16 cellular contexts compared by ENCODE assay signal in the genomic region with DNA sequence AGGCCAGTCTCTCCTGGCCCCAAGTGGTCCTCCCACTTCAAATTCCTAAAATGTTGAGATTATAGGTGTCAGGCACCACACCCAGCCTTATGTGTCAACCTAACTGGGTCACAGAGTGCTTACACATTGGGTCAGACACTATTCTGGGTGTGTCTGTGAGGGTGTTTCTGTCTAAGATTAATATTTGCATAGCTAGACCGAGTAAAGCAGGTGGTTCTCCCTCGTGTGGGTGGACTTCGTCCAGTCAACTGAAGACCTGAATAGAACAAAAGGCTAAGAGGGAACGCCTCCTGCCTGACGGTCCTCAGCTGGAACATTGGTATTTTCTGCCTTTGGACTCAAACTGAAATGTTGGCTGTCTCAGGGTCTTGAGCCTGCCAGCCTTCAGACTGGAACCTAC. TPM values are rescaled to one million over a fixed set of nuclear protein-coding genes. Genes with fewer than 3 reads are reported as not detected.
A peak's percentile ranks its signal among the peaks of the same experiment; 100 is the strongest.
DNase-seq lines count a peak whose midpoint lies in the region; ATAC-seq and TF ChIP-seq lines count a peak whose summit lies in the region.
"Had no signal": no experiment of that assay in that cellular context is flagged by ENCODE, and none has a peak within 500 bp of the region (broad histone marks: within the 10 kb centered on the region; RNA-seq: fewer than 3 reads in every experiment).

No MANE protein-coding gene starts in this region.

- in situ Hi-C loops in gastrocnemius medialis (cut with MboI; ENCODE audit: low sequenced_read_pairs in 4 of 4), result loop anchor here in 1 of 4 donors (25.0 kb wide), 1 partner anchor 578 kb away; the partner anchor contains the start of gene SFTPD

- H3K4me3 ChIP-seq in epithelial cell of esophagus (ENCODE audit: low read length) (no peak overlapping the region), gastrocnemius medialis (no peak overlapping the region), thyroid gland (replicated peaks in 1 of 3) (no peak overlapping the region)

- H3K36me3 ChIP-seq in gastrocnemius medialis, result peaks cover 0 to 10% of the 10 kb centered on the region in 2 donors
- H3K36me3 ChIP-seq in thyroid gland, result peaks cover 5 to 6% of the 10 kb centered on the region in 2 donors

- WGBS in thyroid gland, 2 donors, result 84 to 87% methylated on average over 5 of the region's 5 CpGs

- TF ChIP-seq POLR2A in gastrocnemius medialis (IDR thresholded peaks at IDR 0.05) (no peak), thyroid gland (IDR thresholded peaks at IDR 0.05) (no peak)

- H3K27ac ChIP-seq in gastrocnemius medialis, result peak overlapping the region; percentile 42 to 69 (median 57)
- H3K27ac ChIP-seq in thyroid gland, result no peak overlapping the region
- H3K27ac ChIP-seq: brain microvascular endothelial cell had no signal

- ATAC-seq in GM18909 (IDR thresholded peaks at IDR 0.05; ENCODE audit: poor library complexity, unreplicated experiment) (peak; percentile 54), HG02885 (IDR thresholded peaks at IDR 0.05; ENCODE audit: poor library complexity, unreplicated experiment) (peak; percentile 83), gastrocnemius medialis (peak; percentile 94)
- ATAC-seq: naive thymus-derived CD4-positive, alpha-beta T cell had no signal

- H3K27me3 ChIP-seq in gastrocnemius medialis (no peaks in the 10 kb centered on the region), thyroid gland (no peaks in the 10 kb centered on the region)
- H3K27me3 ChIP-seq: brain microvascular endothelial cell had no signal

- H3K9me3 ChIP-seq in gastrocnemius medialis, result no peaks in the 10 kb centered on the region
- H3K9me3 ChIP-seq in thyroid gland, result no peaks in the 10 kb centered on the region

- DNase-seq in epithelial cell of esophagus (ENCODE audit: low read depth), result peak; percentile 47
- DNase-seq in gastrocnemius medialis, result peak in 1 of 2 donors; percentile 56
- no peak for DNase-seq in thyroid gland
- DNase-seq in NCI-H2196 (lab: John Stamatoyannopoulos, UW; ENCODE audit: unreplicated experiment), result no peak
- DNase-seq in Ammon's horn (ENCODE audit: low spot score), result no peak
- DNase-seq in NCI-H2227 treated with DMSO at 0.1 percent for 48 hours (lab: John Stamatoyannopoulos, UW), result no peak
- DNase-seq: activated CD8-positive, alpha-beta memory T cell treated with anti-CD3 and anti-CD28 coated beads for 24 hours; activated naive CD4-positive, alpha-beta T cell treated with Interleukin-2 at 50 U/mL for 16 hours; brain microvascular endothelial cell; CD4-positive, CD25-positive, alpha-beta regulatory T cell; NCI-H1417; NK-92 treated with Interleukin-12 subunit alpha and Interleukin-12 subunit beta, amount 100 ng/mL, for 24 hours; substantia nigra had no signal

- intact Hi-C loops in gastrocnemius medialis (cut with DNase I; ENCODE audit: low total_unique reads) (no loop called here), thyroid gland (cut with DNase I) (no loop called here)

- H3K4me1 ChIP-seq in gastrocnemius medialis (peaks cover 10 to 13% of the 10 kb centered on the region in 2 donors), thyroid gland (no peaks in the 10 kb centered on the region)

- TF ChIP-seq CTCF in epithelial cell of esophagus (IDR thresholded peaks at IDR 0.05; ENCODE audit: insufficient read depth, low read depth, low read length, missing control alignments) (no peak), gastrocnemius medialis (IDR thresholded peaks at IDR 0.05 in 4 of 5, conservative IDR thresholded peaks at IDR 0.05 in 1 of 5) (no peak), thyroid gland (IDR thresholded peaks at IDR 0.05) (no peak)

RNA-seq across cellular contexts. Expression of gene PPIF, which starts 11.5 kb away (rescaled TPM):
- total RNA-seq in gastrocnemius medialis, result 10 to 100 TPM; 39.1 to 82.1 (median 67.9) TPM
- 10 to 100 TPM; 31.4 to 70.1 (median 52.3) TPM for total RNA-seq in thyroid gland

Comparison
In these comparisons a context has a peak if more than half of its experiments do, and no peak if none do; other contexts are left out.
1. H3K27ac ChIP-seq: peak in gastrocnemius medialis (4 of 4); none in thyroid gland (0 of 3).
2. Peak in every context shown above with its lines, with median percentiles within 50 percentile points of each other: ATAC-seq.